ENCODE assay signal across 16 cellular contexts in genomic region chr18:4878480-4878879, GRCh38.
A peak's percentile ranks its signal among the peaks of the same experiment; 100 is the strongest.
DNase-seq lines count a peak whose midpoint lies in the region; TF ChIP-seq lines count a peak whose summit lies in the region.
"Had no signal": no experiment of that assay in that cellular context is flagged by ENCODE, and none has a peak within 500 bp of the region (broad histone marks: within the 10 kb centered on the region; RNA-seq: fewer than 3 reads in every experiment).

No MANE protein-coding gene starts in this region.

- H2AK5ac ChIP-seq in H9 (ENCODE audit: insufficient read length, low read length) = no peak overlapping the region

- no peaks in the 10 kb centered on the region for H3K36me3 ChIP-seq in breast epithelium
- H3K36me3 ChIP-seq: BE2C had no signal

- H3K9me3 ChIP-seq in H9 (ENCODE audit: control insufficient read depth, low read depth, low read length) (no peaks in the 10 kb centered on the region), breast epithelium (no peaks in the 10 kb centered on the region)
- H3K9me3 ChIP-seq: BE2C, Caco-2 had no signal

- TF ChIP-seq POLR2A in breast epithelium (IDR thresholded peaks at IDR 0.05) = no peak

- H3K4me1 Mint-ChIP-seq in H9 = peaks cover 7 to 8% of the 10 kb centered on the region in 2 experiments
- H3K4me1 Mint-ChIP-seq in chondrocyte (ENCODE audit: low read depth) = no peaks in the 10 kb centered on the region
- H3K4me1 Mint-ChIP-seq in HFFc6 (ENCODE audit: low read depth) = no peaks in the 10 kb centered on the region
- H3K4me1 Mint-ChIP-seq: CD4-positive, CD25-positive, alpha-beta regulatory T cell had no signal

- H3K9me3 Mint-ChIP-seq in H9 (peaks cover 20 to 27% of the 10 kb centered on the region in 2 experiments), chondrocyte (ENCODE audit: low read depth) (peaks cover 29% of the 10 kb centered on the region), HFFc6 (peaks cover 56% of the 10 kb centered on the region)

- no peak overlapping the region for H3T11ph ChIP-seq in H9 (ENCODE audit: low read length)

- H2AFZ ChIP-seq in H9 (ENCODE audit: low read length) = no peak overlapping the region

- no CpG with 5 or more reads among the region's 4 CpGs for WGBS in H9 (ENCODE audit: extremely low coverage, insufficient read length, low lambda C conversion rate)

- H4K91ac ChIP-seq in H9 (ENCODE audit: insufficient read length, low read depth, low read length) = no peak overlapping the region

- H2BK120ac ChIP-seq in H9 (ENCODE audit: low read depth, low read length, poor library complexity, severe bottlenecking) = no peak overlapping the region

- H3K9ac ChIP-seq in H9 (ENCODE audit: extremely low read depth, insufficient read length, low read length) = no peak overlapping the region

- H3K4ac ChIP-seq in H9 (ENCODE audit: low read depth, low read length) = no peak overlapping the region

- H3K27ac ChIP-seq in H9 (ENCODE audit: insufficient read length, low read depth, low read length) (no peak overlapping the region), breast epithelium (no peak overlapping the region)

- H4K5ac ChIP-seq in H9 (ENCODE audit: insufficient read length, low read depth, low read length) = no peak overlapping the region

- H3K4me3 Mint-ChIP-seq in H9 (no peak overlapping the region), chondrocyte (ENCODE audit: unreplicated experiment) (no peak overlapping the region), HFFc6 (no peak overlapping the region)
- H3K4me3 Mint-ChIP-seq: CD4-positive, CD25-positive, alpha-beta regulatory T cell had no signal

- H2BK5ac ChIP-seq in H9 (ENCODE audit: insufficient read length, low read length) = no peak overlapping the region

- no peaks in the 10 kb centered on the region for H3K23me2 ChIP-seq in H9 (ENCODE audit: insufficient read length, low read depth, low read length, poor library complexity, severe bottlenecking)

- no peak overlapping the region for H3K23ac ChIP-seq in H9 (ENCODE audit: insufficient read length, low read depth, low read length)

- no peak overlapping the region for H3K56ac ChIP-seq in H9 (ENCODE audit: insufficient read length, low read depth, low read length)

- no peaks in the 10 kb centered on the region for H3K79me2 ChIP-seq in H9 (ENCODE audit: insufficient read depth, low read length)

- intact Hi-C loops in breast epithelium (cut with DNase I; ENCODE audit: low total_unique reads) = no loop called here

- no peaks in the 10 kb centered on the region for H3K27me3 ChIP-seq in H9 (ENCODE audit: insufficient read depth, low read length)
- no peaks in the 10 kb centered on the region for H3K27me3 ChIP-seq in breast epithelium
- H3K27me3 ChIP-seq: BE2C had no signal

- H3K18ac ChIP-seq in H9 (ENCODE audit: insufficient read length, low read depth, low read length) = no peak overlapping the region

- H3K79me1 ChIP-seq in H9 (ENCODE audit: insufficient read depth, low read depth, low read length, poor library complexity, severe bottlenecking) = no peaks in the 10 kb centered on the region

- H3K4me1 ChIP-seq in H9 (ENCODE audit: insufficient read depth, low read length) (no peaks in the 10 kb centered on the region), breast epithelium (no peaks in the 10 kb centered on the region)
- H3K4me1 ChIP-seq: BE2C, Caco-2 had no signal

- H2BK20ac ChIP-seq in H9 (ENCODE audit: low read depth, low read length, poor library complexity, severe bottlenecking) = no peak overlapping the region

- H3K27me3 Mint-ChIP-seq in H9 (ENCODE audit: low read depth) = peaks cover 2% of the 10 kb centered on the region
- peaks cover 2% of the 10 kb centered on the region for H3K27me3 Mint-ChIP-seq in chondrocyte (ENCODE audit: low read depth)
- H3K27me3 Mint-ChIP-seq in HFFc6 (ENCODE audit: insufficient read depth) = no peaks in the 10 kb centered on the region
- H3K27me3 Mint-ChIP-seq: CD4-positive, CD25-positive, alpha-beta regulatory T cell had no signal

- no peak overlapping the region for H3K14ac ChIP-seq in H9 (ENCODE audit: insufficient read depth, low read length)

- peak; percentile 38; the same call in 2 of the 3 replicates for TF ChIP-seq CTCF in H9 (conservative IDR thresholded peaks at IDR 0.05)
- TF ChIP-seq CTCF in chondrocyte (IDR thresholded peaks at IDR 0.05) = peak; percentile 12
- no peak for TF ChIP-seq CTCF in HFFc6 (IDR thresholded peaks at IDR 0.05)
- no peak for TF ChIP-seq CTCF in breast epithelium (IDR thresholded peaks at IDR 0.05)

- H2BK12ac ChIP-seq in H9 (ENCODE audit: insufficient read length, low read depth, low read length) = no peak overlapping the region

- H3K27ac Mint-ChIP-seq in H9 (no peak overlapping the region), chondrocyte (ENCODE audit: unreplicated experiment) (no peak overlapping the region), HFFc6 (no peak overlapping the region)
- H3K27ac Mint-ChIP-seq: CD4-positive, CD25-positive, alpha-beta regulatory T cell had no signal

- peaks cover 7 to 19% (median 13%) of the 10 kb centered on the region in 3 experiments for H3K36me3 Mint-ChIP-seq in H9 (ENCODE audit: insufficient read depth in 1 of 3, low read depth in 3 of 3)
- H3K36me3 Mint-ChIP-seq in chondrocyte (ENCODE audit: low read depth) = peaks cover 2% of the 10 kb centered on the region
- H3K36me3 Mint-ChIP-seq in HFFc6 (ENCODE audit: low read depth) = no peaks in the 10 kb centered on the region
- H3K36me3 Mint-ChIP-seq: CD4-positive, CD25-positive, alpha-beta regulatory T cell had no signal

- no peak overlapping the region for H3K4me2 ChIP-seq in H9 (ENCODE audit: insufficient read depth, insufficient read length, low read length)

- no peak overlapping the region for H2BK15ac ChIP-seq in H9 (ENCODE audit: low read depth, low read length)

- H3K4me3 ChIP-seq in breast epithelium = no peak overlapping the region
- H3K4me3 ChIP-seq: K562 had no signal

- no peak overlapping the region for H4K8ac ChIP-seq in H9 (replicated peaks; ENCODE audit: insufficient read length, low read depth, low read length)

- H4K20me1 ChIP-seq in H9 (ENCODE audit: control insufficient read depth, insufficient read depth, insufficient read length) = no peaks in the 10 kb centered on the region

- in situ Hi-C loops in SK-MEL-5 (cut with HindIII; ENCODE audit: low pct_unique_long_range_greater_than_20kb, low sequenced_read_pairs) = no loop called here

- DNase-seq in H9 = no peak
- peak; percentile 14 for DNase-seq in SK-MEL-5 (ENCODE audit: low read depth, low spot score)
- no peak for DNase-seq in chondrocyte (ENCODE audit: low spot score)
- DNase-seq in iPS-NIHi7 (ENCODE audit: extremely low spot score) = peak; percentile 20
- no peak for DNase-seq in HFFc6
- no peak for DNase-seq in midbrain (lab: John Stamatoyannopoulos, UW)
- no peak for DNase-seq in breast epithelium (ENCODE audit: low spot score in 2 of 2)
- DNase-seq: ACHN; BE2C; C1 segment of cervical spinal cord; CD4-positive, CD25-positive, alpha-beta regulatory T cell; DMS79 treated with DMSO at 0.1 percent for 48 hours; GF-D8; IMR-90 had no signal

Comparison
In these comparisons a context has a peak if more than half of its experiments do, and no peak if none do; other contexts are left out.
1. DNase-seq: peak in SK-MEL-5 (single experiment) and iPS-NIHi7 (single experiment); none in H9 (single experiment), chondrocyte (single experiment), HFFc6 (single experiment), midbrain (single experiment) and breast epithelium (0 of 2).
2. CTCF ChIP-seq: peak in H9 (single experiment) and chondrocyte (single experiment); none in HFFc6 (single experiment) and breast epithelium (0 of 3).